25 cellular contexts compared by ENCODE assay signal in the genomic region with DNA sequence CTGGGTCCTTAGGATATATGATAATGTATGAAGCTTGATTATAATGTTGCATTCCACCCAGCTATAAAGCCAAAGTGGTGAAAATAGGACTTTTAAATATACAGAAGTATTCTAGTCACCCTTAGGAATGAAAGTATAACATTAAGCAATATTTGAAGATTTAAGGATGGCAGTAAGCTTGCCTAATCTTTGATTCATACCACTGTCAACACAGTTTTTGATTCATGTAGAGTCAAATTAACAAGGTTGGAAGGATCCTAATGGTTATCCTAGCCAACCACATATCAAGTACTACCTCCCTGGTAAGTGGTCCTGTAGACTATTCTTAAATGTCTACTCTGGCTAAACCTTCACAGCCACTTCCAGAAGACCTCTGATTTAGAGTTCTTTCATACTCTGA. TPM values are rescaled to one million over a fixed set of nuclear protein-coding genes. Genes with fewer than 3 reads are reported as not detected.
A peak's percentile ranks its signal among the peaks of the same experiment; 100 is the strongest.
DNase-seq lines count a peak whose midpoint lies in the region; ATAC-seq, FAIRE-seq and TF ChIP-seq lines count a peak whose summit lies in the region.
"Had no signal": no experiment of that assay in that cellular context is flagged by ENCODE, and none has a peak within 500 bp of the region (broad histone marks: within the 10 kb centered on the region; RNA-seq: fewer than 3 reads in every experiment).

No MANE protein-coding gene starts in this region.

- intact Hi-C loops in HepG2 (cut with micrococcal nuclease; ENCODE audit: unreplicated experiment) (no loop called here), mammary epithelial cell (cut with micrococcal nuclease) (no loop called here)

- H2AFZ ChIP-seq in HepG2 (ENCODE audit: low read length) (no peak overlapping the region), mammary epithelial cell (ENCODE audit: low read depth, low read length) (no peak overlapping the region), keratinocyte (ENCODE audit: control insufficient read depth, low read length) (no peak overlapping the region), smooth muscle cell (ENCODE audit: low read depth) (no peak overlapping the region), SK-N-SH (ENCODE audit: low read depth) (no peak overlapping the region)

- H3K27ac ChIP-seq in liver (ENCODE audit: low read depth in 1 of 2, low read length in 2 of 2) (peak overlapping the region; percentile 10 to 66), HepG2 (ENCODE audit: extremely low read length, insufficient read depth, low read length) (no peak overlapping the region), mammary epithelial cell (ENCODE audit: insufficient read depth, low read depth, low read length) (no peak overlapping the region), keratinocyte (ENCODE audit: control insufficient read depth, insufficient read depth, low read length) (no peak overlapping the region), smooth muscle cell (ENCODE audit: low read depth) (peak overlapping the region; percentile 74), SK-N-SH (ENCODE audit: low read depth in 2 of 2, low read length in 1 of 2) (0 out of 4 replicates have a peak overlapping the region, but pooled peaks of 1 of the 2 experiments have one; percentile 58)
- H3K27ac ChIP-seq: body of pancreas, colonic mucosa had no signal

- POLR2A ChIA-PET in HepG2 (lab: Yijun Ruan, JAX): no interaction called here
- POLR2A ChIA-PET in SK-N-SH (lab: Yijun Ruan, JAX): no interaction called here

- H3K9ac ChIP-seq in liver (ENCODE audit: low read depth in 1 of 2, low read length in 2 of 2): no peak overlapping the region
- no peak overlapping the region for H3K9ac ChIP-seq in HepG2 (ENCODE audit: insufficient read depth, low read depth, low read length)
- no peak overlapping the region for H3K9ac ChIP-seq in mammary epithelial cell (ENCODE audit: insufficient read depth, low read length)
- no peak overlapping the region for H3K9ac ChIP-seq in keratinocyte (ENCODE audit: control insufficient read depth, extremely low read depth, insufficient read depth, low read length)
- no peak overlapping the region for H3K9ac ChIP-seq in smooth muscle cell (ENCODE audit: low read depth)
- H3K9ac ChIP-seq in SK-N-SH: no peak overlapping the region

- H3K79me2 ChIP-seq in HepG2 (ENCODE audit: insufficient read depth, low read length): peaks cover 98% of the 10 kb centered on the region
- peaks cover 100% of the 10 kb centered on the region for H3K79me2 ChIP-seq in mammary epithelial cell (ENCODE audit: insufficient read depth, low read length)
- peaks cover 98% of the 10 kb centered on the region for H3K79me2 ChIP-seq in keratinocyte (ENCODE audit: control insufficient read depth, insufficient read depth, low read length)
- H3K79me2 ChIP-seq in smooth muscle cell (ENCODE audit: low read depth): peaks cover 100% of the 10 kb centered on the region
- H3K79me2 ChIP-seq in SK-N-SH (ENCODE audit: insufficient read depth): peaks cover 100% of the 10 kb centered on the region

- TF ChIP-seq EP300 in HepG2 (IDR thresholded peaks at IDR 0.05; ENCODE audit: low read depth in 2 of 2, low read length in 2 of 2) (no peak), HepG2 (CRISPR knock-in tag; IDR thresholded peaks at IDR 0.05; ENCODE audit: borderline replicate concordance) (no peak), SK-N-SH (IDR thresholded peaks at IDR 0.05; ENCODE audit: borderline replicate concordance in 1 of 2, low read depth in 1 of 2, low read length in 1 of 2) (no peak)

- H3F3A ChIP-seq in smooth muscle cell (ENCODE audit: low read depth) (peaks cover 8% of the 10 kb centered on the region), SK-N-SH (replicated peaks; ENCODE audit: insufficient read depth) (peaks cover 11% of the 10 kb centered on the region)

- peaks cover 0 to 3% (median 0%) of the 10 kb centered on the region in 4 donors for H3K36me3 ChIP-seq in liver (ENCODE audit: control insufficient read depth in 4 of 4, insufficient read depth in 3 of 4, low read depth in 1 of 4, low read length in 3 of 4)
- H3K36me3 ChIP-seq in HepG2 (replicated peaks in 1 of 2; ENCODE audit: control insufficient read depth in 1 of 2, insufficient read depth in 2 of 2, low read length in 2 of 2): peaks cover 2 to 28% of the 10 kb centered on the region in 2 experiments
- peaks cover 2% of the 10 kb centered on the region for H3K36me3 ChIP-seq in mammary epithelial cell (ENCODE audit: insufficient read depth, low read length)
- peaks cover 0 to 14% of the 10 kb centered on the region in 2 experiments for H3K36me3 ChIP-seq in keratinocyte (ENCODE audit: control insufficient read depth in 2 of 2, extremely low read depth in 1 of 2, insufficient read depth in 2 of 2, low read length in 2 of 2)
- no peaks in the 10 kb centered on the region for H3K36me3 ChIP-seq in smooth muscle cell (ENCODE audit: low read depth)
- H3K36me3 ChIP-seq in SK-N-SH (replicated peaks in 1 of 2; ENCODE audit: control insufficient read depth in 1 of 2, insufficient read depth in 2 of 2, low read length in 1 of 2): peaks cover 8 to 11% of the 10 kb centered on the region in 2 experiments
- H3K36me3 ChIP-seq: colonic mucosa had no signal

- DNase-seq in HepG2 (ENCODE audit: low spot score) (no peak), mammary epithelial cell (peak; percentile 4), keratinocyte (ENCODE audit: low read depth, low spot score) (no peak), smooth muscle cell (lab: John Stamatoyannopoulos, UW; ENCODE audit: unreplicated experiment) (no peak), cerebellum (ENCODE audit: low spot score) (no peak), SK-N-SH (no peak)
- DNase-seq: activated CD4-positive, CD25-positive, alpha-beta regulatory T cell treated with anti-CD3 and anti-CD28 coated beads, Interleukin-2, amount 50 U/mL, for 72 hours; activated CD8-positive, alpha-beta T cell treated with anti-CD3 and anti-CD28 coated beads for 36 hours; activated effector memory CD4-positive, alpha-beta T cell treated with Interleukin-2 at 50 U/mL for 16 hours; body of pancreas; colonic mucosa; COR-L47; effector memory CD4-positive, alpha-beta T cell; mesenchymal stem cell; MG63; NCI-H1436; NCI-H510A; nucleus accumbens; T-helper 1 cell had no signal

- no peaks in the 10 kb centered on the region for H3K9me2 ChIP-seq in SK-N-SH

- dilution Hi-C loops in mammary epithelial cell (cut with HindIII; ENCODE audit: low sequenced_read_pairs): no loop called here
- dilution Hi-C loops in keratinocyte (cut with MboI; ENCODE audit: extremely low pct_ligation_motif_present, low sequenced_read_pairs): no loop called here

- in situ Hi-C loops in HepG2 (cut with HindIII; ENCODE audit: extremely low pct_ligation_motif_present, low pct_unique_long_range_greater_than_20kb): no loop called here
- in situ Hi-C loops in mammary epithelial cell (cut with MboI; ENCODE audit: low sequenced_read_pairs in 2 of 2): no loop called here

- H3K4me2 ChIP-seq in HepG2 (ENCODE audit: low read depth, low read length): no peak overlapping the region
- H3K4me2 ChIP-seq in mammary epithelial cell (ENCODE audit: insufficient read depth, low read depth, low read length): no peak overlapping the region
- H3K4me2 ChIP-seq in keratinocyte (ENCODE audit: control insufficient read depth, extremely low read depth, insufficient read depth, low read depth, low read length): peak overlapping the region; percentile 18
- H3K4me2 ChIP-seq in smooth muscle cell: peak overlapping the region; percentile 44
- no peak overlapping the region for H3K4me2 ChIP-seq in SK-N-SH

- FAIRE-seq in HepG2 (lab: Jason Lieb, UNC) (no peak), keratinocyte (lab: Jason Lieb, UNC) (no peak)
- FAIRE-seq: GM12892, TTC549, urothelium cell line had no signal

- no peaks in the 10 kb centered on the region for H3K9me3 ChIP-seq in liver (ENCODE audit: control insufficient read depth in 4 of 4, low read length in 3 of 4)
- H3K9me3 ChIP-seq in HepG2 (ENCODE audit: low read length): no peaks in the 10 kb centered on the region
- no peaks in the 10 kb centered on the region for H3K9me3 ChIP-seq in mammary epithelial cell (replicated peaks; ENCODE audit: insufficient read depth, low read length)
- H3K9me3 ChIP-seq in keratinocyte (ENCODE audit: control insufficient read depth, low read depth, low read length): no peaks in the 10 kb centered on the region
- no peaks in the 10 kb centered on the region for H3K9me3 ChIP-seq in smooth muscle cell (replicated peaks; ENCODE audit: low read depth)
- no peaks in the 10 kb centered on the region for H3K9me3 ChIP-seq in SK-N-SH
- H3K9me3 ChIP-seq: body of pancreas, colonic mucosa, MG63, SJSA1 had no signal

- H4K20me1 ChIP-seq in HepG2 (ENCODE audit: insufficient read depth, low read length): peaks cover 77% of the 10 kb centered on the region
- H4K20me1 ChIP-seq in mammary epithelial cell (ENCODE audit: insufficient read depth, low read length): peaks cover 13% of the 10 kb centered on the region
- peaks cover 23% of the 10 kb centered on the region for H4K20me1 ChIP-seq in keratinocyte (ENCODE audit: control insufficient read depth, extremely low read depth, insufficient read depth, low read length)
- peaks cover 100% of the 10 kb centered on the region for H4K20me1 ChIP-seq in smooth muscle cell (ENCODE audit: low read depth)
- H4K20me1 ChIP-seq in SK-N-SH (ENCODE audit: insufficient read depth): peaks cover 100% of the 10 kb centered on the region

- H3K4me1 ChIP-seq in liver (ENCODE audit: control insufficient read depth in 4 of 4, insufficient read depth in 4 of 4, low read length in 3 of 4) (peaks cover 5 to 38% (median 33%) of the 10 kb centered on the region in 4 donors), HepG2 (ENCODE audit: insufficient read depth, low read length) (peaks cover 2% of the 10 kb centered on the region; the same call in 1 of the 2 replicates), mammary epithelial cell (ENCODE audit: insufficient read depth, low read length) (peaks cover 23% of the 10 kb centered on the region), keratinocyte (ENCODE audit: control insufficient read depth, extremely low read depth, insufficient read depth, low read length) (peaks cover 19% of the 10 kb centered on the region), smooth muscle cell (ENCODE audit: low read depth) (peaks cover 18% of the 10 kb centered on the region), SK-N-SH (ENCODE audit: control insufficient read depth in 1 of 2, insufficient read depth in 2 of 2, low read depth in 1 of 2, low read length in 1 of 2) (peaks cover 3 to 15% of the 10 kb centered on the region in 2 experiments; a peak in 3 of 4 replicates)

- TF ChIP-seq RAD21 in liver (IDR thresholded peaks at IDR 0.05) (no peak), HepG2 (CRISPR knock-in tag; IDR thresholded peaks at IDR 0.05) (no peak), SK-N-SH (IDR thresholded peaks at IDR 0.05; ENCODE audit: low read length) (no peak)

- no peak for TF ChIP-seq CTCF in liver (IDR thresholded peaks at IDR 0.05; ENCODE audit: low read depth, low read length, missing input control)
- no peak for TF ChIP-seq CTCF in HepG2 (CRISPR knock-in tag; IDR thresholded peaks at IDR 0.05)
- no peak for TF ChIP-seq CTCF in mammary epithelial cell (conservative IDR thresholded peaks at IDR 0.05 in 1 of 2, IDR thresholded peaks at IDR 0.05 in 1 of 2; ENCODE audit: extremely low read depth in 1 of 2, insufficient read depth in 1 of 2, low read depth in 1 of 2, low read length in 2 of 2)
- TF ChIP-seq CTCF in keratinocyte (optimal IDR thresholded peaks at IDR 0.05 in 1 of 3, IDR thresholded peaks at IDR 0.05 in 1 of 3, conservative IDR thresholded peaks at IDR 0.05 in 1 of 3; ENCODE audit: extremely low read depth in 1 of 3, insufficient read depth in 2 of 3, low read length in 3 of 3): no peak
- TF ChIP-seq CTCF in smooth muscle cell (IDR thresholded peaks at IDR 0.05; ENCODE audit: borderline replicate concordance, insufficient read depth, poor library complexity, severe bottlenecking): no peak
- no peak for TF ChIP-seq CTCF in SK-N-SH (IDR thresholded peaks at IDR 0.05)

- ATAC-seq in HepG2 (no peak), GM21447 (IDR thresholded peaks at IDR 0.05; ENCODE audit: unreplicated experiment) (no peak)
- ATAC-seq: activated CD8-positive, alpha-beta T cell treated with anti-CD3 and anti-CD28 coated beads for 36 hours; body of pancreas had no signal

- no peaks in the 10 kb centered on the region for H3K27me3 ChIP-seq in liver (ENCODE audit: control insufficient read depth in 4 of 4, insufficient read depth in 4 of 4, low read length in 3 of 4)
- no peaks in the 10 kb centered on the region for H3K27me3 ChIP-seq in HepG2 (ENCODE audit: control insufficient read depth in 1 of 2, insufficient read depth in 2 of 2, low read length in 2 of 2)
- no peaks in the 10 kb centered on the region for H3K27me3 ChIP-seq in mammary epithelial cell (ENCODE audit: insufficient read depth, low read length)
- H3K27me3 ChIP-seq in keratinocyte (ENCODE audit: control insufficient read depth, extremely low read depth, insufficient read depth, low read length): no peaks in the 10 kb centered on the region
- H3K27me3 ChIP-seq in smooth muscle cell (ENCODE audit: low read depth): no peaks in the 10 kb centered on the region
- no peaks in the 10 kb centered on the region for H3K27me3 ChIP-seq in SK-N-SH (ENCODE audit: insufficient read depth)
- H3K27me3 ChIP-seq: body of pancreas, colonic mucosa, MG63, SJSA1 had no signal

- peaks cover 4% of the 10 kb centered on the region for H3K9me1 ChIP-seq in keratinocyte (ENCODE audit: control insufficient read depth, extremely low read depth, insufficient read depth, low read length)

- no TSS peak for BruUV-seq in HepG2 (replicated peaks; lab: Mats Ljungman, UMichigan)
- BruUV-seq in mammary epithelial cell (replicated peaks; lab: Mats Ljungman, UMichigan): no TSS peak

- no peak overlapping the region for H3K4me3 ChIP-seq in liver (ENCODE audit: low read depth in 1 of 3, low read length in 3 of 3)
- no peak overlapping the region for H3K4me3 ChIP-seq in HepG2 (replicated peaks in 1 of 3; ENCODE audit: insufficient read depth in 1 of 3, low read depth in 2 of 3, low read length in 3 of 3)
- no peak overlapping the region for H3K4me3 ChIP-seq in mammary epithelial cell (replicated peaks in 1 of 3; ENCODE audit: insufficient read depth in 1 of 3, low read depth in 2 of 3, low read length in 3 of 3)
- H3K4me3 ChIP-seq in keratinocyte (ENCODE audit: control insufficient read depth in 2 of 3, extremely low read depth in 1 of 3, insufficient read depth in 2 of 3, low read depth in 1 of 3, low read length in 3 of 3): no peak overlapping the region
- H3K4me3 ChIP-seq in smooth muscle cell: no peak overlapping the region
- no peak overlapping the region for H3K4me3 ChIP-seq in SK-N-SH (ENCODE audit: low read depth in 2 of 2, low read length in 1 of 2)
- H3K4me3 ChIP-seq: body of pancreas, colonic mucosa, MG63, SJSA1 had no signal

- no peak for TF ChIP-seq POLR2A in HepG2 (IDR thresholded peaks at IDR 0.05; ENCODE audit: insufficient read depth in 1 of 2, low read depth in 2 of 2, low read length in 2 of 2)

- CTCF ChIA-PET in HepG2 (lab: Yijun Ruan, JAX; ENCODE audit: low intra/inter-chr PET ratio, low total read pairs) (no interaction called here), mammary epithelial cell (lab: Charles Lee; ENCODE audit: low non-redundant PET) (no interaction called here), SK-N-SH (lab: Yijun Ruan, JAX) (interaction anchor here (0.6 to 1.3 kb wide), 4 partner anchors 12 to 22 kb away, joined by 3 to 4 read pairs (median 4); no protein-coding TSS in a partner anchor)

RNA-seq across cellular contexts. Expression of a gene that starts 18.6 kb away (rescaled TPM):
- 10 to 100 TPM; 23.3 to 23.8 TPM for total RNA-seq in liver
- polyA plus RNA-seq in liver: 10 to 100 TPM; 10.8 to 14.3 TPM
- total RNA-seq in HepG2 (2016; rRNA removed; fragmentation: Illumina TruSeq; extraction: Trizol): 59.8 and 86.6 TPM in 2 replicates
- total RNA-seq in HepG2 (2016; cell fraction: cytosol; rRNA removed; fragmentation: Illumina TruSeq; extraction: Trizol; ENCODE audit: low read depth): 14.0 and 16.1 TPM in 2 replicates
- 61.7 and 80.6 TPM in 2 replicates for total RNA-seq in HepG2 (2016; cell fraction: insoluble cytoplasmic fraction; rRNA removed; fragmentation: Illumina TruSeq; extraction: Trizol)
- 28.0 and 28.9 TPM in 2 replicates for total RNA-seq in HepG2 (2016; cell fraction: membrane; rRNA removed; fragmentation: Illumina TruSeq; extraction: Trizol)
- 56.2 and 63.4 TPM in 2 replicates for total RNA-seq in HepG2 (2016; cell fraction: nucleus; rRNA removed; fragmentation: Illumina TruSeq; extraction: Trizol)
- 38.8 TPM in 2 replicates for polyA plus RNA-seq in HepG2 (2011; rRNA removed)
- 12.6 and 18.8 TPM in 2 replicates for polyA plus RNA-seq in HepG2 (2011; cell fraction: cytosol; rRNA removed)
- polyA plus RNA-seq in HepG2 (2011; cell fraction: nucleus; rRNA removed): 31.9 and 33.5 TPM in 2 replicates
- 43.8 and 62.8 TPM in 2 replicates for polyA plus RNA-seq in HepG2 (2012)
- polyA plus RNA-seq in HepG2 (2016; cell fraction: cytosol; fragmentation: Illumina TruSeq; extraction: Trizol; ENCODE audit: low read depth): 3.8 TPM in 2 replicates
- 62.5 and 68.7 TPM in 2 replicates for polyA plus RNA-seq in HepG2 (2016; cell fraction: insoluble cytoplasmic fraction; fragmentation: Illumina TruSeq; extraction: Trizol; ENCODE audit: low read depth)
- 11.2 and 12.2 TPM in 2 replicates for polyA plus RNA-seq in HepG2 (2016; cell fraction: membrane; fragmentation: Illumina TruSeq; extraction: Trizol; ENCODE audit: low read depth)
- polyA plus RNA-seq in HepG2 (2016; cell fraction: nucleus; fragmentation: Illumina TruSeq; extraction: Trizol; ENCODE audit: insufficient read depth, low read depth): 72.1 and 79.2 TPM in 2 replicates
- polyA minus RNA-seq in HepG2 (2011; rRNA and poly(A)+ RNA removed; ENCODE audit: low replicate concordance): 85.1 and 129 TPM in 2 replicates
- polyA minus RNA-seq in HepG2 (2011; cell fraction: cytosol; rRNA and poly(A)+ RNA removed): 56.6 and 72.9 TPM in 2 replicates
- polyA minus RNA-seq in HepG2 (2011; cell fraction: nucleus; rRNA and poly(A)+ RNA removed): 81.6 and 98.1 TPM in 2 replicates
- 100 to 1,000 TPM in 1 of 2 donors, 10 to 100 TPM in 1; 51.0 to 178 TPM for total RNA-seq in mammary epithelial cell
- 35.4 TPM for polyA plus RNA-seq in mammary epithelial cell
- 114 TPM for polyA minus RNA-seq in mammary epithelial cell
- 46.9 to 70.6 TPM (median 50.6 TPM) in 3 replicates for polyA plus RNA-seq in keratinocyte
- 111 TPM for polyA plus RNA-seq in keratinocyte (2011; ENCODE audit: low read depth)
- polyA plus RNA-seq in keratinocyte (2011; cell fraction: cytosol; rRNA removed): 35.0 and 71.0 TPM in 2 replicates
- polyA plus RNA-seq in keratinocyte (2011; cell fraction: nucleus; rRNA removed): 68.3 and 71.7 TPM in 2 replicates
- polyA plus RNA-seq in keratinocyte (2012; ENCODE audit: low replicate concordance): 51.0 and 51.5 TPM in 2 replicates
- 73.3 to 163 TPM (median 117 TPM) in 3 replicates for polyA minus RNA-seq in keratinocyte
- 53.3 TPM for polyA minus RNA-seq in keratinocyte (2011; cell fraction: cytosol; rRNA and poly(A)+ RNA removed)
- 40.6 and 131 TPM in 2 replicates for polyA minus RNA-seq in keratinocyte (2011; cell fraction: nucleus; rRNA and poly(A)+ RNA removed)
- total RNA-seq in smooth muscle cell: 54.3 and 70.5 TPM in 2 replicates
- polyA plus RNA-seq in smooth muscle cell: 78.1 and 96.3 TPM in 2 replicates
- total RNA-seq in cerebellum: 52.6 TPM
- 36.4 and 48.3 TPM in 2 replicates for polyA plus RNA-seq in SK-N-SH (2012; rRNA removed)
- 27.9 and 31.5 TPM in 2 replicates for polyA plus RNA-seq in SK-N-SH (2012; cell fraction: cytosol; rRNA removed)
- 65.6 and 75.8 TPM in 2 replicates for polyA plus RNA-seq in SK-N-SH (2012; cell fraction: nucleus; rRNA removed)

Comparison
In these comparisons a context has a peak if more than half of its experiments do, and no peak if none do; other contexts are left out.
1. H3K27ac ChIP-seq: peak in liver (2 of 2) and smooth muscle cell (single experiment); none in HepG2 (single experiment), mammary epithelial cell (single experiment) and keratinocyte (single experiment).
2. H3K4me2 ChIP-seq: peak in keratinocyte (single experiment) and smooth muscle cell (single experiment); none in HepG2 (single experiment), mammary epithelial cell (single experiment) and SK-N-SH (single experiment).